8 cellular contexts compared by ENCODE assay signal in genomic region chr7:129189661-129190310, GRCh38. TPM values are rescaled to one million over a fixed set of nuclear protein-coding genes. Genes with fewer than 3 reads are reported as not detected.
DNase-seq lines count a peak whose midpoint lies in the region; ATAC-seq and TF ChIP-seq lines count a peak whose summit lies in the region.

No MANE protein-coding gene starts in this region.

- H2BK15ac ChIP-seq in H9 (ENCODE audit: low read depth, low read length), result no peak overlapping the region

- H2AK5ac ChIP-seq in H9 (ENCODE audit: insufficient read length, low read length), result no peak overlapping the region

- H3K79me1 ChIP-seq in H9 (ENCODE audit: insufficient read depth, low read depth, low read length, poor library complexity, severe bottlenecking), result peaks cover 11% of the 10 kb centered on the region

- H3K9me3 Mint-ChIP-seq in H9, result no peaks in the 10 kb centered on the region
- H3K9me3 Mint-ChIP-seq in activated CD4-positive, alpha-beta memory T cell treated with anti-CD3 and anti-CD28 coated beads for 36 hours, result no peaks in the 10 kb centered on the region

- H3K27me3 ChIP-seq in H9 (ENCODE audit: insufficient read depth, low read length), result peaks cover 3% of the 10 kb centered on the region; the same call in 1 of the 2 replicates
- H3K27me3 ChIP-seq in iPS-15b (ENCODE audit: control insufficient read depth, insufficient read depth, low read length), result peaks cover 24% of the 10 kb centered on the region
- no peaks in the 10 kb centered on the region for H3K27me3 ChIP-seq in smooth muscle cell (ENCODE audit: low read depth)

- H3K27me3 Mint-ChIP-seq in H9 (ENCODE audit: low read depth), result peaks cover 23% of the 10 kb centered on the region
- peaks cover 48% of the 10 kb centered on the region for H3K27me3 Mint-ChIP-seq in activated CD4-positive, alpha-beta memory T cell treated with anti-CD3 and anti-CD28 coated beads for 36 hours

- H4K20me1 ChIP-seq in H9 (ENCODE audit: control insufficient read depth, insufficient read depth, insufficient read length), result peaks cover 2% of the 10 kb centered on the region
- H4K20me1 ChIP-seq in smooth muscle cell (ENCODE audit: low read depth), result peaks cover 50% of the 10 kb centered on the region

- H3K23ac ChIP-seq in H9 (ENCODE audit: insufficient read length, low read depth, low read length), result no peak overlapping the region

- TF ChIP-seq CTCF in H9 (conservative IDR thresholded peaks at IDR 0.05), result no peak
- no peak for TF ChIP-seq CTCF in smooth muscle cell (IDR thresholded peaks at IDR 0.05; ENCODE audit: borderline replicate concordance, insufficient read depth, poor library complexity, severe bottlenecking)

- H3K4me1 ChIP-seq in H9 (ENCODE audit: insufficient read depth, low read length) (no peaks in the 10 kb centered on the region; the same call in none of the 2 replicates), iPS-15b (ENCODE audit: control insufficient read depth, insufficient read depth, low read length) (peaks cover 8% of the 10 kb centered on the region), smooth muscle cell (ENCODE audit: low read depth) (peaks cover 21% of the 10 kb centered on the region)

- no peak overlapping the region for H2BK5ac ChIP-seq in H9 (ENCODE audit: insufficient read length, low read length)

- no peaks in the 10 kb centered on the region for H3K9me3 ChIP-seq in H9 (ENCODE audit: control insufficient read depth, low read depth, low read length)
- H3K9me3 ChIP-seq in iPS-15b (ENCODE audit: control insufficient read depth, insufficient read depth, low read length), result no peaks in the 10 kb centered on the region
- no peaks in the 10 kb centered on the region for H3K9me3 ChIP-seq in smooth muscle cell (replicated peaks; ENCODE audit: low read depth)

- no peaks in the 10 kb centered on the region for H3K36me3 ChIP-seq in iPS-15b (ENCODE audit: control insufficient read depth, insufficient read depth, low read length)
- no peaks in the 10 kb centered on the region for H3K36me3 ChIP-seq in smooth muscle cell (ENCODE audit: low read depth)

- H3K4ac ChIP-seq in H9 (ENCODE audit: low read depth, low read length), result peak overlapping the region; percentile 25; the same call in 1 of the 2 replicates

- peaks cover 34 to 39% of the 10 kb centered on the region in 2 experiments for H3K4me1 Mint-ChIP-seq in H9
- peaks cover 8% of the 10 kb centered on the region for H3K4me1 Mint-ChIP-seq in activated CD4-positive, alpha-beta memory T cell treated with anti-CD3 and anti-CD28 coated beads for 36 hours (ENCODE audit: low read depth)

- H3K9ac ChIP-seq in H9 (ENCODE audit: extremely low read depth, insufficient read length, low read length) (peak overlapping the region; percentile 84), iPS-15b (ENCODE audit: low read depth, low read length) (peak overlapping the region; percentile 81), smooth muscle cell (ENCODE audit: low read depth) (peak overlapping the region; percentile 83)

- no peak for ATAC-seq in HG03159 (IDR thresholded peaks at IDR 0.05; ENCODE audit: unreplicated experiment)

- H3K4me2 ChIP-seq in H9 (ENCODE audit: insufficient read depth, insufficient read length, low read length) (peak overlapping the region; percentile 96), smooth muscle cell (peak overlapping the region; percentile 93)

- H3K4me3 ChIP-seq in iPS-15b (ENCODE audit: low read depth, low read length) (peak overlapping the region; percentile 86), smooth muscle cell (peak overlapping the region; percentile 98)

- H3K79me2 ChIP-seq in H9 (ENCODE audit: insufficient read depth, low read length) (peaks cover 23% of the 10 kb centered on the region; the same call in 1 of the 2 replicates), smooth muscle cell (ENCODE audit: low read depth) (peaks cover 56% of the 10 kb centered on the region)

- peaks cover 10% of the 10 kb centered on the region for H3K23me2 ChIP-seq in H9 (ENCODE audit: insufficient read length, low read depth, low read length, poor library complexity, severe bottlenecking)

- CTCF ChIA-PET in activated CD4-positive, alpha-beta memory T cell treated with anti-CD3 and anti-CD28 coated beads for 36 hours (lab: Charles Lee), result no interaction called here

- H3F3A ChIP-seq in smooth muscle cell (ENCODE audit: low read depth), result peaks cover 6% of the 10 kb centered on the region

- H3K14ac ChIP-seq in H9 (ENCODE audit: insufficient read depth, low read length), result peak overlapping the region; percentile 96

- no peak overlapping the region for H2BK20ac ChIP-seq in H9 (ENCODE audit: low read depth, low read length, poor library complexity, severe bottlenecking)

- H2AFZ ChIP-seq in H9 (ENCODE audit: low read length) (no peak overlapping the region), smooth muscle cell (ENCODE audit: low read depth) (peak overlapping the region; percentile 90)

- no peak overlapping the region for H2BK12ac ChIP-seq in H9 (ENCODE audit: insufficient read length, low read depth, low read length)

- DNase-seq in H9, result no peak
- DNase-seq in activated CD4-positive, alpha-beta memory T cell treated with anti-CD3 and anti-CD28 coated beads for 36 hours, result no peak
- no peak for DNase-seq in smooth muscle cell (lab: John Stamatoyannopoulos, UW; ENCODE audit: unreplicated experiment)
- DNase-seq in effector CD4-positive, alpha-beta T cell, result no peak
- no peak for DNase-seq in NCI-H526 (lab: John Stamatoyannopoulos, UW)
- no peak for DNase-seq in NCI-H187 treated with DMSO at 0.1 percent for 48 hours (lab: John Stamatoyannopoulos, UW)

- H4K8ac ChIP-seq in H9 (replicated peaks; ENCODE audit: insufficient read length, low read depth, low read length), result no peak overlapping the region

- H3K27ac Mint-ChIP-seq in H9, result peak overlapping the region; percentile 38 to 90 (median 88); a peak in 5 of 7 replicates
- no peak overlapping the region for H3K27ac Mint-ChIP-seq in activated CD4-positive, alpha-beta memory T cell treated with anti-CD3 and anti-CD28 coated beads for 36 hours

- no peak overlapping the region for H4K5ac ChIP-seq in H9 (ENCODE audit: insufficient read length, low read depth, low read length)

- H3T11ph ChIP-seq in H9 (ENCODE audit: low read length), result no peak overlapping the region

- POLR2A ChIA-PET in activated CD4-positive, alpha-beta memory T cell treated with anti-CD3 and anti-CD28 coated beads for 36 hours (lab: Charles Lee), result no interaction called here

- peak overlapping the region; percentile 92 for H3K18ac ChIP-seq in H9 (ENCODE audit: insufficient read length, low read depth, low read length)

- H2BK120ac ChIP-seq in H9 (ENCODE audit: low read depth, low read length, poor library complexity, severe bottlenecking), result no peak overlapping the region

- no peak overlapping the region for H3K27ac ChIP-seq in H9 (ENCODE audit: insufficient read length, low read depth, low read length)
- no peak overlapping the region for H3K27ac ChIP-seq in smooth muscle cell (ENCODE audit: low read depth)

- H4K91ac ChIP-seq in H9 (ENCODE audit: insufficient read length, low read depth, low read length), result no peak overlapping the region

- peak overlapping the region; percentile 94 to 96 for H3K4me3 Mint-ChIP-seq in H9
- H3K4me3 Mint-ChIP-seq in activated CD4-positive, alpha-beta memory T cell treated with anti-CD3 and anti-CD28 coated beads for 36 hours, result peak overlapping the region; percentile 56

- no peak overlapping the region for H3K56ac ChIP-seq in H9 (ENCODE audit: insufficient read length, low read depth, low read length)

- intact Hi-C loops in activated CD4-positive, alpha-beta memory T cell treated with anti-CD3 and anti-CD28 coated beads for 36 hours (cut with micrococcal nuclease), result no loop called here

- peaks cover 8 to 23% (median 20%) of the 10 kb centered on the region in 3 experiments; a peak in 6 of 7 replicates for H3K36me3 Mint-ChIP-seq in H9 (ENCODE audit: insufficient read depth in 1 of 3, low read depth in 3 of 3)
- H3K36me3 Mint-ChIP-seq in activated CD4-positive, alpha-beta memory T cell treated with anti-CD3 and anti-CD28 coated beads for 36 hours, result no peaks in the 10 kb centered on the region

- WGBS in H9 (ENCODE audit: extremely low coverage, insufficient read length, low lambda C conversion rate), result no CpG with 5 or more reads among the region's 13 CpGs
- 29% methylated on average over 13 of the region's 13 CpGs for WGBS in smooth muscle cell (ENCODE audit: low lambda C conversion rate)

RNA-seq across cellular contexts. Expression of gene SMO, which starts 1.4 kb away (rescaled TPM):
- total RNA-seq in H9 (2021) (66.8 and 70.0 TPM in 2 replicates), smooth muscle cell (23.6 and 30.6 TPM in 2 replicates)
- total RNA-seq in activated CD4-positive, alpha-beta memory T cell treated with anti-CD3 and anti-CD28 coated beads for 36 hours, result under 1 TPM; 0.12 to 0.21 TPM
- polyA plus RNA-seq in smooth muscle cell, result 21.0 and 25.8 TPM in 2 replicates

RNA-seq across cellular contexts. Expression of gene AHCYL2, which starts 35.0 kb away (rescaled TPM):
- 23.2 and 26.0 TPM in 2 replicates for total RNA-seq in H9 (2021)
- total RNA-seq in activated CD4-positive, alpha-beta memory T cell treated with anti-CD3 and anti-CD28 coated beads for 36 hours, result 10 to 100 TPM; 16.4 to 17.1 TPM
- total RNA-seq in smooth muscle cell, result 7.3 and 10.8 TPM in 2 replicates
- 5.4 and 6.3 TPM in 2 replicates for polyA plus RNA-seq in smooth muscle cell

RNA-seq across cellular contexts. Expression of gene TSPAN33, which starts 45.3 kb away (rescaled TPM):
- total RNA-seq in H9 (2021) (34.7 and 36.7 TPM in 2 replicates), smooth muscle cell (2.0 and 2.8 TPM in 2 replicates)
- total RNA-seq in activated CD4-positive, alpha-beta memory T cell treated with anti-CD3 and anti-CD28 coated beads for 36 hours, result 1 to 10 TPM; 3.3 to 4.1 TPM
- polyA plus RNA-seq in smooth muscle cell, result 1.6 and 2.4 TPM in 2 replicates

Comparison
In these comparisons a context has a peak if more than half of its experiments do, and no peak if none do; other contexts are left out.
1. RNA of gene SMO, which starts 1.4 kb away (total RNA-seq): 66.8 to 70.0 TPM in H9 and 23.6 to 30.6 TPM in smooth muscle cell; 0.12 to 0.21 TPM in activated CD4-positive, alpha-beta memory T cell treated with anti-CD3 and anti-CD28 coated beads for 36 hours; every median in the first group is over 10 times any median in the second.
2. Peak in every context shown above with its lines, with median percentiles within 50 percentile points of each other: H3K9ac ChIP-seq.